12 cellular contexts compared by ENCODE assay signal in the genomic region with DNA sequence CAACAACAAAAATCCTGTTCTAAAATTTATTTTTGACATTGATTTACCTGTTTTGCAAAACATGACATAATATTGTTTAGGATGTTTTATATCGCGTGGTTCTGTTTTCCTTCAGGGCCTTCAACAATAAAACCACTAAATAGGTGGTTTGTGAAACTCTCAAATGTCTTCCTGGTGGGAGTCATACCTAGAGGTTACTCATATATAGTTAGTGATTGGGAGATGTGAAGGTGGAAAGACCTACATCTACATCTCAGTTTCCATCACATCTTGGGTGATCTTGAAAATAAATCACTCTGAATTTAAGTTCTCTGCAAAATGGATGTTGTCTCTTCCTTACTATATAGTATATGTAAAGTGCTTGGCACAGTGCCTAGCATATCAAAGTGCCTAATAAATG. TPM values are rescaled to one million over a fixed set of nuclear protein-coding genes. Genes with fewer than 3 reads are reported as not detected.
"Had no signal": no experiment of that assay in that cellular context is flagged by ENCODE, and none has a peak within 500 bp of the region (broad histone marks: within the 10 kb centered on the region; RNA-seq: fewer than 3 reads in every experiment).

No MANE protein-coding gene starts in this region.

- DNase-seq: activated CD4-positive, alpha-beta T cell treated with anti-CD3 and anti-CD28 coated beads for 1 hour; aorta; Right ventricle myocardium superior had no signal

- H3K27me3 Mint-ChIP-seq: activated naive CD8-positive, alpha-beta T cell treated with anti-CD3 and anti-CD28 coated beads, Interleukin-2, amount 10 ng/mL, durations not matched to agents 7 days and 5 days had no signal

- H3K27me3 ChIP-seq: breast epithelium, colonic mucosa, Peyer's patch, SJSA1 had no signal

- H3K9me3 Mint-ChIP-seq: activated naive CD8-positive, alpha-beta T cell treated with anti-CD3 and anti-CD28 coated beads, Interleukin-2, amount 10 ng/mL, durations not matched to agents 7 days and 5 days had no signal

- H3K36me3 ChIP-seq: breast epithelium, colonic mucosa, Peyer's patch, SJSA1 had no signal

- H3K9me3 ChIP-seq: breast epithelium, colonic mucosa, Peyer's patch, SJSA1 had no signal

- H3K4me3 Mint-ChIP-seq: activated naive CD8-positive, alpha-beta T cell treated with anti-CD3 and anti-CD28 coated beads, Interleukin-2, amount 10 ng/mL, durations not matched to agents 7 days and 5 days had no signal

- H3K27ac Mint-ChIP-seq: activated naive CD8-positive, alpha-beta T cell treated with anti-CD3 and anti-CD28 coated beads, Interleukin-2, amount 10 ng/mL, durations not matched to agents 7 days and 5 days had no signal

- H3K4me3 ChIP-seq: breast epithelium, colonic mucosa, K562, Peyer's patch, SJSA1 had no signal

- H3K27ac ChIP-seq: breast epithelium, colonic mucosa, Peyer's patch, RWPE1, SJSA1 had no signal

- H3K4me1 ChIP-seq: breast epithelium, colonic mucosa, Peyer's patch, SJSA1 had no signal

RNA-seq across cellular contexts. Expression of gene KIAA0319, which starts 50.1 kb away (rescaled TPM):
- total RNA-seq: dermis blood vessel endothelial cell; K562; Right ventricle myocardium superior; SJSA1; T-helper 1 cell treated with Interleukin-12 subunit alpha and Interleukin-12 subunit beta and Interleukin-4 antibody, amounts not matched to agents 30 ng/mL and 1 ng/mL, for 36 hours had no signal
